23 cellular contexts compared by ENCODE assay signal in the genomic region with DNA sequence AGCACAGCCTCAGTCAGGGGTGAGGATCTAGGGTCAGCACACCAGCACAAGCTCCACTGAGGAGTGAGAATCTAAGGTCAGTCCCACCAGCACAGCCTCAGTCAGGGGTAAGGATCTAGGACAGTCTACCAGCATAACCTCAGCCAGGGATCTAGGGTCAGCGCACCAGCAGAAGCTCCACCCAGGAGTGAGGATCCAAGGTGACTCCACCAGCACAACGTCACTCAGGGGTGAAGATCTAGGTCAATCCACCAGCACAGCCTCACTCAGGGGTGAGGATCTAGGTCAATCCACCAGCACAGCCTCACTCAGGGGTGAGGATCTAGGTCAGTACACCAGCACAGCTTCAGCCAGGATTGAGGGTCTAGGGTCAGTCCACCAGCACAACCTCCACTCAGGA.
"Had no signal": no experiment of that assay in that cellular context is flagged by ENCODE, and none has a peak within 500 bp of the region (broad histone marks: within the 10 kb centered on the region; RNA-seq: fewer than 3 reads in every experiment).

No MANE protein-coding gene starts in this region.

- H3K27ac ChIP-seq: dorsolateral prefrontal cortex, heart right ventricle, neural progenitor cell, prostate gland, right atrium auricular region, stomach, tibial nerve, upper lobe of right lung, uterus had no signal

- H3K9ac ChIP-seq: neural progenitor cell had no signal

- H3K9me3 ChIP-seq: heart right ventricle, mucosa of descending colon, prostate gland, right atrium auricular region, sigmoid colon, upper lobe of right lung, uterus had no signal

- ATAC-seq: heart right ventricle; left colon; left ventricle myocardium superior; mucosa of descending colon; stimulated activated effector memory CD8-positive, alpha-beta T cell treated with anti-CD3 and anti-CD28 coated beads, Interleukin-12 subunit alpha, Interleukin-12 subunit beta, amount 100 ng/mL, for 72 hours; upper lobe of right lung had no signal

- H3K4me2 ChIP-seq: neural progenitor cell had no signal

- DNase-seq: dorsolateral prefrontal cortex; effector CD4-positive, alpha-beta T cell; glutamatergic neuron; heart right ventricle; hippocampal formation; kidney glomerular epithelial cell; left colon; left ventricle myocardium superior; mucosa of descending colon; naive B cell; sigmoid colon; stimulated activated CD4-positive, alpha-beta T cell treated with anti-CD3 and anti-CD28 coated beads, Interleukin-2, amount 100 ng/mL, for 24 hours; stimulated activated CD4-positive, alpha-beta T cell treated with anti-CD3 and anti-CD28 coated beads, Interleukin-4, amount 100 ng/mL, for 24 hours; stimulated activated naive CD4-positive, alpha-beta T cell treated with Interleukin-2 at 50 U/mL for 16 hours; stomach; upper lobe of right lung; uterus had no signal

- H3K27me3 ChIP-seq: dorsolateral prefrontal cortex, heart right ventricle, neural progenitor cell, right atrium auricular region, sigmoid colon, stomach, tibial nerve, upper lobe of right lung, uterus had no signal

- H3K36me3 ChIP-seq: uterus had no signal

- H3K4me1 ChIP-seq: heart right ventricle, neural progenitor cell, prostate gland, right atrium auricular region, sigmoid colon, stomach, tibial nerve, upper lobe of right lung, uterus had no signal

- H3K4me3 ChIP-seq: dorsolateral prefrontal cortex, heart right ventricle, lung, mucosa of descending colon, neural progenitor cell, prostate gland, right atrium auricular region, sigmoid colon, stomach, tibial nerve, upper lobe of right lung, uterus had no signal

- H2AFZ ChIP-seq: neural progenitor cell had no signal
